In the genomic region with DNA sequence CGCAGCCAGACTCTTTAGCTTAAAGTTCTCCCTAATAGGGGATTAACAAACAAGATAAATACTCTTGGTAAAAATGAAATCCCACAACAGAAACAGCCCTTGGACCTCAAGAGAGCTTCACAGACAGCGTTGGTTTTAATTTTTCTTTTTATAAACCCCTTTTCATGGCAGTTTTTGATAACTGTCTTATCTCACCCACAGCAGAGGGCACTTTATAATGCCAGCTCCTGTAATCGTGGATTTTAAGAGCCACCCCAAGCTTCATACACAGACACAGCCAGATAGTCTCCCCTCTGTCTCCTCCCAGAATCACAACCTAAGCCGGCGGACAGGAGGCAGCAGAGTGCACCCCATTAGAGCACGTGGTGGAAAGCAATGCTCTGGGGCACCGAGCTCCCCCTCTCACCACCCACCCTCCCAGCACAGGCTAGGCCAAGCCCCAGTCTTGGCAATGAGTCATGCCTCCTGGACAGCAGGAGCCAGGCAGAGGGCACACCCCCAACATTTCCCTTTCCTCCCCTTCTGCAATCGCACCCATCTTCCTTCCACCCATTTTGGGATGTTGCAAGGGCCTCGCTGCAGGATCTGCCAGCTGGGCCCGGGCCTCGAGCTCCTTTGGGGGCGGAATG, we compare ENCODE assay signal across 8 cellular contexts. TPM values are rescaled to one million over a fixed set of nuclear protein-coding genes. Genes with fewer than 3 reads are reported as not detected.
DNase-seq lines count a peak whose midpoint lies in the region; ATAC-seq, FAIRE-seq and TF ChIP-seq lines count a peak whose summit lies in the region.

No MANE protein-coding gene starts in this region.

- TF ChIP-seq CTCF in fibroblast of mammary gland (conservative IDR thresholded peaks at IDR 0.05; ENCODE audit: control insufficient read depth, insufficient read depth, low read depth, low read length) (peak; percentile 63), upper lobe of right lung (IDR thresholded peaks at IDR 0.05) (peak; percentile 65)

- H3K4me1 ChIP-seq in muscle layer of duodenum (ENCODE audit: control insufficient read depth in 1 of 2, insufficient read depth in 2 of 2, low read length in 2 of 2) (peaks cover 0 to 23% of the 10 kb centered on the region in 2 donors), upper lobe of right lung (peaks cover 35% of the 10 kb centered on the region)

- peak; percentile 67 for FAIRE-seq in H54 (lab: Jason Lieb, UNC)

- H3K9me3 Mint-ChIP-seq in activated T-cell treated with anti-CD3 and anti-CD28 coated beads, Interleukin-2, amount 50 U/mL, for 24 hours: no peaks in the 10 kb centered on the region

- peak; percentile 71 for ATAC-seq in upper lobe of right lung

- H3K4me3 ChIP-seq in fibroblast of mammary gland (ENCODE audit: control insufficient read depth, low read depth, low read length) (peak overlapping the region; percentile 60), muscle layer of duodenum (ENCODE audit: low read depth in 1 of 2, low read length in 2 of 2) (peak overlapping the region; percentile 91 to 93), upper lobe of right lung (peak overlapping the region; percentile 91)

- peaks cover 28% of the 10 kb centered on the region for H3K4me1 Mint-ChIP-seq in activated T-cell treated with anti-CD3 and anti-CD28 coated beads, Interleukin-2, amount 50 U/mL, for 24 hours (ENCODE audit: low read depth)

- H3K36me3 ChIP-seq in muscle layer of duodenum (ENCODE audit: control insufficient read depth in 1 of 2, insufficient read depth in 2 of 2, low read length in 2 of 2) (peaks cover 16 to 20% of the 10 kb centered on the region in 2 donors), upper lobe of right lung (peaks cover 25% of the 10 kb centered on the region)

- intact Hi-C loops in upper lobe of right lung (cut with DNase I): loop anchor here (5.0 kb wide), 1 partner anchor 601 kb away; no protein-coding TSS in a partner anchor

- H3K27ac Mint-ChIP-seq in activated T-cell treated with anti-CD3 and anti-CD28 coated beads, Interleukin-2, amount 50 U/mL, for 24 hours: no peak overlapping the region

- peak overlapping the region; percentile 92 for H3K27ac ChIP-seq in muscle layer of duodenum (ENCODE audit: low read length)
- peak overlapping the region; percentile 97 for H3K27ac ChIP-seq in upper lobe of right lung

- TF ChIP-seq POLR2A in H54 (IDR thresholded peaks at IDR 0.05; ENCODE audit: low read depth, low read length): peak; percentile 31; the same call in 1 of the 2 replicates

- H3K36me3 Mint-ChIP-seq in activated T-cell treated with anti-CD3 and anti-CD28 coated beads, Interleukin-2, amount 50 U/mL, for 24 hours (ENCODE audit: low read depth): no peaks in the 10 kb centered on the region

- H3K4me3 Mint-ChIP-seq in activated T-cell treated with anti-CD3 and anti-CD28 coated beads, Interleukin-2, amount 50 U/mL, for 24 hours: peak overlapping the region; percentile 25

- H3K9me3 ChIP-seq in muscle layer of duodenum (ENCODE audit: control insufficient read depth in 1 of 2, low read length in 2 of 2) (no peaks in the 10 kb centered on the region), upper lobe of right lung (no peaks in the 10 kb centered on the region)

- peak; percentile 44 for DNase-seq in activated T-cell treated with anti-CD3 and anti-CD28 coated beads, Interleukin-2, amount 50 U/mL, for 24 hours
- DNase-seq in activated T-cell treated with anti-CD3 and anti-CD28 coated beads for 4 hours (no peak), H54 (ENCODE audit: insufficient read length, low spot score) (peak; percentile 98), LoVo (ENCODE audit: low spot score) (peak; percentile 86), fibroblast of mammary gland (ENCODE audit: low read depth) (peak; percentile 94), upper lobe of right lung (peak; percentile 89)
- DNase-seq in activated CD4-positive, alpha-beta T cell treated with anti-CD3 and anti-CD28 coated beads, Interleukin-2, amount 50 U/mL, for 48 hours: peak; percentile 27 to 29

- H3K27me3 Mint-ChIP-seq in activated T-cell treated with anti-CD3 and anti-CD28 coated beads, Interleukin-2, amount 50 U/mL, for 24 hours: peaks cover 78% of the 10 kb centered on the region

- H3K27me3 ChIP-seq in muscle layer of duodenum (ENCODE audit: low read depth, low read length): no peaks in the 10 kb centered on the region
- H3K27me3 ChIP-seq in upper lobe of right lung: no peaks in the 10 kb centered on the region

RNA-seq across cellular contexts. Expression of gene JAG1, which starts 2.5 kb away (rescaled TPM):
- total RNA-seq in upper lobe of right lung: 51.6 TPM
